In the genomic region with DNA sequence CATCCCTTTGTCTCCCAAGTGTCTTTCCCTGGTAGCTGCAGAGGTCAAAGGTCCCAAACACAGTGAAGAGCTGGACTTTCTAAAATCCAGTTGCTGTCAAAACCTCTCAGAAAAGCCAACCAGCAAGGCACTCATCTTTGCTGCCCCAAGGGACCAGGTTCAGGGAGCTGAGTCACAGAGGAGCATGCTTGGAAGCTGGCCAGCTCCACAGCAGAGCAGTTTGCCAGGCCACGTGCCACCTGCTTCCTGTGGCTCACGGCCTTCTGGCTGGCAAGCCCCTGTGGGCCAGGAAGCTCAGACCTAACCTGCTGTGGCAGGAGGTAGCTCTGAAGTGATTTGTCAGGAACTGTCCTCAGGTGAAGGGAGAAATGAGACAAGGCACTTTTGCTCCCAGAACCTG, we compare ENCODE assay signal across 8 cellular contexts. TPM values are rescaled to one million over a fixed set of nuclear protein-coding genes. Genes with fewer than 3 reads are reported as not detected.
DNase-seq lines count a peak whose midpoint lies in the region; ATAC-seq and TF ChIP-seq lines count a peak whose summit lies in the region.

No MANE protein-coding gene starts in this region.

- peak; percentile 46 for DNase-seq in DMS 273 treated with DMSO at 0.1 percent for 48 hours (lab: John Stamatoyannopoulos, UW)
- peak; percentile 84 for DNase-seq in NCI-H1092 treated with DMSO at 0.1 percent for 48 hours (lab: John Stamatoyannopoulos, UW)
- DNase-seq in activated B cell treated with CpG ODN at 0.5 μM for 24 hours, result peak; percentile 59
- peak; percentile 71 for DNase-seq in colonic mucosa
- peak; percentile 65 to 82 (median 73) for DNase-seq in mucosa of descending colon

- CTCF ChIA-PET in activated B cell treated with CpG ODN at 0.5 μM for 24 hours (lab: Charles Lee), result interaction anchor here (0.9 to 14.5 kb wide), 6 partner anchors 52 to 385 kb away, joined by 4 to 338 read pairs (median 21); a partner anchor contains a TSS

- POLR2A ChIA-PET in activated B cell treated with CpG ODN at 0.5 μM for 24 hours (lab: Charles Lee), result interaction anchor here (0.8 to 10.6 kb wide), 7 partner anchors 47 to 237 kb away, joined by 3 to 158 read pairs (median 11); a partner anchor contains a TSS

- H3K9me3 Mint-ChIP-seq in activated B cell treated with CpG ODN at 0.5 μM for 24 hours, result no peaks in the 10 kb centered on the region

- TF ChIP-seq CTCF in activated B cell treated with CpG ODN at 0.5 μM for 24 hours (IDR thresholded peaks at IDR 0.05) (no peak), colonic mucosa (IDR thresholded peaks at IDR 0.05) (no peak), mucosa of descending colon (IDR thresholded peaks at IDR 0.05) (no peak)

- no peak overlapping the region for H3K9ac ChIP-seq in colonic mucosa (ENCODE audit: low read depth in 2 of 2, low read length in 2 of 2)

- H3K36me3 ChIP-seq in colonic mucosa (peaks cover 4% of the 10 kb centered on the region), mucosa of descending colon (ENCODE audit: low read depth) (peaks cover 21% of the 10 kb centered on the region), thymus (ENCODE audit: control insufficient read depth, insufficient read depth) (peaks cover 28% of the 10 kb centered on the region)

- no peaks in the 10 kb centered on the region for H3K27me3 Mint-ChIP-seq in activated B cell treated with CpG ODN at 0.5 μM for 24 hours

- ATAC-seq in activated B cell treated with CpG ODN at 0.5 μM for 24 hours (ENCODE audit: low read depth) (peak; percentile 16), mucosa of descending colon (no peak), HG03159 (IDR thresholded peaks at IDR 0.05; ENCODE audit: unreplicated experiment) (no peak), HG03457 (IDR thresholded peaks at IDR 0.05; ENCODE audit: unreplicated experiment) (no peak)

- intact Hi-C loops in activated B cell treated with CpG ODN at 0.5 μM for 24 hours (cut with micrococcal nuclease) (loop anchor here (10.0 kb wide), 1 partner anchor 1009 kb away; a partner anchor contains a TSS), colonic mucosa (cut with DNase I) (loop anchor here (10.0 kb wide), 2 partner anchors 239 to 389 kb away; no protein-coding TSS in a partner anchor), mucosa of descending colon (cut with DNase I, micrococcal nuclease) (loop anchor here in 1 of 2 donors (5.0 to 10.0 kb wide), 3 partner anchors 51 to 529 kb away; a partner anchor contains a TSS)

- H3K27ac ChIP-seq in colonic mucosa, result peak overlapping the region; percentile 38
- peak overlapping the region; percentile 73 for H3K27ac ChIP-seq in thymus (ENCODE audit: low read depth)

- peaks cover 79% of the 10 kb centered on the region for H3K4me1 Mint-ChIP-seq in activated B cell treated with CpG ODN at 0.5 μM for 24 hours

- H3K4me3 Mint-ChIP-seq in activated B cell treated with CpG ODN at 0.5 μM for 24 hours, result peak overlapping the region; percentile 41

- H3K4me3 ChIP-seq in colonic mucosa (no peak overlapping the region), mucosa of descending colon (no peak overlapping the region), thymus (ENCODE audit: low read length) (no peak overlapping the region)

- H3K4me1 ChIP-seq in colonic mucosa (peaks cover 4% of the 10 kb centered on the region), mucosa of descending colon (ENCODE audit: low read depth) (peaks cover 35% of the 10 kb centered on the region), thymus (ENCODE audit: control insufficient read depth, insufficient read depth, low read length) (peaks cover 49% of the 10 kb centered on the region)

- H3K36me3 Mint-ChIP-seq in activated B cell treated with CpG ODN at 0.5 μM for 24 hours (ENCODE audit: low read depth), result peaks cover 74% of the 10 kb centered on the region

- H3K9me3 ChIP-seq in colonic mucosa (no peaks in the 10 kb centered on the region), mucosa of descending colon (no peaks in the 10 kb centered on the region), thymus (ENCODE audit: control insufficient read depth) (no peaks in the 10 kb centered on the region)

- no peaks in the 10 kb centered on the region for H3K27me3 ChIP-seq in colonic mucosa
- no peaks in the 10 kb centered on the region for H3K27me3 ChIP-seq in thymus (ENCODE audit: control insufficient read depth, insufficient read depth)

- peak overlapping the region; percentile 97 for H3K27ac Mint-ChIP-seq in activated B cell treated with CpG ODN at 0.5 μM for 24 hours

- 0% methylated on average over 2 of the region's 2 CpGs for WGBS in thymus

RNA-seq across cellular contexts. Expression of a gene that starts 3.6 kb away (rescaled TPM):
- total RNA-seq in activated B cell treated with CpG ODN at 0.5 μM for 24 hours (114 and 117 TPM in 2 replicates), colonic mucosa (10 to 100 TPM; 93.7 to 97.5 TPM), mucosa of descending colon (100 to 1,000 TPM in 2 of 3 donors, 10 to 100 TPM in 1; 94.7 to 155 (median 107) TPM)
- 248 TPM for polyA plus RNA-seq in thymus

RNA-seq across cellular contexts. Expression of a gene that starts 5.0 kb away (rescaled TPM):
- total RNA-seq in activated B cell treated with CpG ODN at 0.5 μM for 24 hours (88.4 and 107 TPM in 2 replicates), colonic mucosa (10 to 100 TPM; 41.1 to 64.9 TPM), mucosa of descending colon (10 to 100 TPM; 42.0 to 47.7 (median 47.6) TPM)
- polyA plus RNA-seq in thymus, result 21.0 TPM

RNA-seq across cellular contexts. Expression of a gene that starts 31.9 kb away (rescaled TPM):
- total RNA-seq in activated B cell treated with CpG ODN at 0.5 μM for 24 hours (not detected in 2 replicates), colonic mucosa (1 to 10 TPM; 7.2 to 8.8 TPM), mucosa of descending colon (1 to 10 TPM; 4.1 to 7.0 (median 5.1) TPM)
- polyA plus RNA-seq in thymus, result 4.0 TPM

RNA-seq across cellular contexts. Expression of a gene that starts 50.9 kb away (rescaled TPM):
- total RNA-seq in activated B cell treated with CpG ODN at 0.5 μM for 24 hours (7.7 and 11.2 TPM in 2 replicates), colonic mucosa (1 to 10 TPM; 3.5 to 6.2 TPM), mucosa of descending colon (1 to 10 TPM; 3.2 to 6.0 (median 5.1) TPM)
- 2.1 TPM for polyA plus RNA-seq in thymus
